ENCODE assay signal across 11 cellular contexts in the genomic region with DNA sequence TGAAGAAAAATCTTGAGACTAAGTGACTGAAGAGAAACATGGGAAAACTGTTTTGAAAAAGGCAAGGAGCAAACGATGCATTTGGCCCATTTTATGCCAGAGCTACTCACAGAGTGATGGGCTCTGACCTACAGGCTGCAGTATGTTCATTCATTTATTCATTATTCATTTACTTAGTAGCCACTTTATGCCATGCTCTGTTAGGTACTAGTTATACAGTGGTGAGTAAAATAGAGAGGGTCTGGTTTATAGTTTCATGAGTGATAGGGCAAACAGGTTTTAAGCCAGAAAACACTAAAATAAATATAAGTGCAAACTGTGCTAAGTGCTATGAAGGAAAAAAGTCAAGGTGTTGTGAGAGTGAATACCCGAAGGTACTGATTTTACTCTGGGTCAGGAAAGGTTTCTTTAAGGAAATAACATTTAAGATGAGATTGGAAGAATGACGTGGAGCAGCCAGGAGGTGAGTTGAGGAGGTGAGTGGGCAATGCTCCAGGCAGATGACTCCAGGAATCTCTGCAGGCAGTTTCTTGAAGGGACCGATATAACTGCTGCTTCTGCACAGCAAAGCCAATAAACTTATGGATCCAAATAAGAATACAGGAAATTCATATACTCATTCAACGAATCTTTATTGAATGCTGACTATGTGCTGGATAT. TPM values are rescaled to one million over a fixed set of nuclear protein-coding genes. Genes with fewer than 3 reads are reported as not detected.
A peak's percentile ranks its signal among the peaks of the same experiment; 100 is the strongest.
DNase-seq lines count a peak whose midpoint lies in the region; ATAC-seq and TF ChIP-seq lines count a peak whose summit lies in the region.
"Had no signal": no experiment of that assay in that cellular context is flagged by ENCODE, and none has a peak within 500 bp of the region (broad histone marks: within the 10 kb centered on the region; RNA-seq: fewer than 3 reads in every experiment).

No MANE protein-coding gene starts in this region.

- H2AFZ ChIP-seq in PC-3 (ENCODE audit: low read length), result no peak overlapping the region

- intact Hi-C loops in PC-3 (cut with micrococcal nuclease), result no loop called here

- H3K9me2 ChIP-seq in PC-3 (replicated peaks; ENCODE audit: low read length), result no peaks in the 10 kb centered on the region

- H3F3A ChIP-seq in PC-3 (ENCODE audit: low read length, unreplicated experiment), result no peaks in the 10 kb centered on the region

- ATAC-seq in GM18861 (IDR thresholded peaks at IDR 0.05; ENCODE audit: unreplicated experiment) (peak; percentile 62), GM21825 (IDR thresholded peaks at IDR 0.05; ENCODE audit: unreplicated experiment) (peak; percentile 34), PC-3 (no peak), left lobe of liver (no peak)

- no peak overlapping the region for H3K4me3 ChIP-seq in PC-3 (ENCODE audit: low read length)
- H3K4me3 ChIP-seq: coronary artery had no signal

- H3K27ac ChIP-seq in PC-3 (ENCODE audit: low read length), result peak overlapping the region; percentile 82; the same call in 1 of the 2 replicates
- H3K27ac ChIP-seq: coronary artery had no signal

- BruUV-seq in PC-3 (replicated peaks; lab: Mats Ljungman, UMichigan), result no TSS peak

- DNase-seq in PC-3, result no peak
- DNase-seq in left kidney (ENCODE audit: low read depth, low spot score), result peak; percentile 15
- no peak for DNase-seq in left lobe of liver (ENCODE audit: low spot score)
- DNase-seq in GM19238 (ENCODE audit: insufficient read length, low spot score), result no peak
- DNase-seq in HuH-7 (ENCODE audit: low spot score), result no peak
- DNase-seq in NCI-H446 (lab: John Stamatoyannopoulos, UW), result no peak
- DNase-seq: GF-D8, Right ventricle myocardium superior had no signal

- POLR2A ChIA-PET in PC-3 (lab: Charles Lee; ENCODE audit: unreplicated experiment), result no interaction called here

- no peaks in the 10 kb centered on the region for H3K36me3 ChIP-seq in PC-3 (ENCODE audit: low read depth, low read length)

- no peaks in the 10 kb centered on the region for H3K27me3 ChIP-seq in PC-3 (ENCODE audit: low read length)

- no peak overlapping the region for H3K4me2 ChIP-seq in PC-3 (ENCODE audit: low read length)

- no peaks in the 10 kb centered on the region for H3K9me3 ChIP-seq in PC-3 (ENCODE audit: low read length)

- no peak for TF ChIP-seq CTCF in PC-3 (conservative IDR thresholded peaks at IDR 0.05; ENCODE audit: low read depth, low read length)

- H4K20me1 ChIP-seq in PC-3 (ENCODE audit: low read length), result no peaks in the 10 kb centered on the region

- peaks cover 34% of the 10 kb centered on the region for H3K4me1 ChIP-seq in PC-3 (ENCODE audit: insufficient read depth, low read length)

- CTCF ChIA-PET in PC-3 (lab: Charles Lee), result no interaction called here

- no peaks in the 10 kb centered on the region for H3K79me2 ChIP-seq in PC-3 (ENCODE audit: low read length)

- no peak overlapping the region for H3K9ac ChIP-seq in PC-3 (ENCODE audit: low read length)

RNA-seq across cellular contexts. Expression of a gene that starts 56.9 kb away (rescaled TPM):
- total RNA-seq in PC-3 (2014; rRNA removed), result 22.6 and 25.9 TPM in 2 replicates
- total RNA-seq in left lobe of liver, result 9.1 TPM

Comparison
In these comparisons a context has a peak if more than half of its experiments do, and no peak if none do; other contexts are left out.
1. ATAC-seq: peak in GM18861 (single experiment) and GM21825 (single experiment); none in PC-3 (single experiment) and left lobe of liver (single experiment).